In the genomic region with DNA sequence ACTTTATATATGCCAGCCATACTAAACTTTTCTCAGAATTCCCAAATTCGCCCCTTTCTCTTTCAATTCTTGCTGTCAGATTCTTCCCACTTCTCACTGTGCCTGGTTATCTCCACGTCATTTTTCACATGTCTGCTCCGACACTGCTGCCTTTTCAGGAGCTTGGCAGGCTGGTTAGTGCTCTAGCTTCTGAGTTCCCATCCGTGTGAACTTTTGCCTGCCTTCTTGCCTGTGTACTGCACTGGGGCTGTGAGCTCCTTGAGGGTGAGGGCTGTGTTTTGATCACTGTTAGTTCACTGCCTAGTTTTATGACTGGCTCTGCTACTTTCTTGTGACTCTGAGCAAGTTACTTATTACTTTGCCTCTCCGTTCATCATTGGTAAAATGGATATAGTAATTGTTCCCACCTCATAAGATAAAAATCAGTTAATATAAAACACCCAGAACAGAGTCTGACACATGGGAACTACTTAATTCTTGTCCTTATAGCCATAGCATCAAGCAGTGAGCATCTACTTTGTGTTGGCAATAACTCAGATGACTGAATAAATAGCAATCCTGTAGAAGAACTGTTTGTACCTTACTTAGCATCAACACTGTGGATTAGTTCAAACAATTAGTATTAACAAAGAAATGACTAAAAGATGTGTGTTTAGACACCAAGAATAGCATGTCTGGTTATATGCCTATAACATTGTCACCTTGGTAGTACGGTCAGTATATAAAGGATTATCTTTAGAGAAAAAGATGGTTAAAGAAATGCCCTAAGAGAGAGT, we compare ENCODE assay signal across 9 cellular contexts. TPM values are rescaled to one million over a fixed set of nuclear protein-coding genes. Genes with fewer than 3 reads are reported as not detected.
A peak's percentile ranks its signal among the peaks of the same experiment; 100 is the strongest.
DNase-seq lines count a peak whose midpoint lies in the region; ATAC-seq, FAIRE-seq and TF ChIP-seq lines count a peak whose summit lies in the region.
"Had no signal": no experiment of that assay in that cellular context is flagged by ENCODE, and none has a peak within 500 bp of the region (broad histone marks: within the 10 kb centered on the region; RNA-seq: fewer than 3 reads in every experiment).

No MANE protein-coding gene starts in this region.

- no peak overlapping the region for H4K5ac ChIP-seq in IMR-90 (ENCODE audit: low read depth, low read length)

- H3K4me3 ChIP-seq in IMR-90 (ENCODE audit: insufficient read depth, low read depth, low read length) (no peak overlapping the region), adipocyte (ENCODE audit: low read length) (peak overlapping the region; percentile 33), heart left ventricle (no peak overlapping the region), smooth muscle cell (no peak overlapping the region)

- dilution Hi-C loops in IMR-90 (cut with HindIII; ENCODE audit: low sequenced_read_pairs, unreplicated experiment) = no loop called here

- no peak for TF ChIP-seq POLR2A in IMR-90 (IDR thresholded peaks at IDR 0.05; ENCODE audit: low read depth, low read length)
- TF ChIP-seq POLR2A in heart left ventricle (IDR thresholded peaks at IDR 0.05) = no peak
- TF ChIP-seq POLR2A in GM12891 (IDR thresholded peaks at IDR 0.05; ENCODE audit: low read depth, low read length) = no peak

- H3K9ac ChIP-seq in IMR-90 (ENCODE audit: low read depth, low read length) = peak overlapping the region; percentile 1; the same call in 1 of the 2 replicates
- peak overlapping the region; percentile 7 for H3K9ac ChIP-seq in adipocyte (ENCODE audit: low read length)
- no peak overlapping the region for H3K9ac ChIP-seq in smooth muscle cell (ENCODE audit: low read depth)

- no peak for TF ChIP-seq RAD21 in IMR-90 (IDR thresholded peaks at IDR 0.05; ENCODE audit: low read length)

- H3K9me3 ChIP-seq in IMR-90 (ENCODE audit: control insufficient read depth, insufficient read depth, low read length) (no peaks in the 10 kb centered on the region), adipocyte (ENCODE audit: control insufficient read depth, low read length) (no peaks in the 10 kb centered on the region), heart left ventricle (no peaks in the 10 kb centered on the region), smooth muscle cell (replicated peaks; ENCODE audit: low read depth) (no peaks in the 10 kb centered on the region)

- H2BK15ac ChIP-seq in IMR-90 (ENCODE audit: low read depth, low read length) = no peak overlapping the region

- H3K4me1 ChIP-seq in IMR-90 (ENCODE audit: control insufficient read depth, insufficient read depth, low read length) = peaks cover 9% of the 10 kb centered on the region
- peaks cover 51% of the 10 kb centered on the region for H3K4me1 ChIP-seq in adipocyte (ENCODE audit: control insufficient read depth, insufficient read depth, low read length)
- H3K4me1 ChIP-seq in heart left ventricle = peaks cover 3 to 89% (median 63%) of the 10 kb centered on the region in 12 donors
- H3K4me1 ChIP-seq in smooth muscle cell (ENCODE audit: low read depth) = peaks cover 25% of the 10 kb centered on the region

- no peak for TF ChIP-seq CTCF in IMR-90 (conservative IDR thresholded peaks at IDR 0.05; ENCODE audit: low read depth, low read length)
- TF ChIP-seq CTCF in heart left ventricle (IDR thresholded peaks at IDR 0.05) = no peak
- TF ChIP-seq CTCF in smooth muscle cell (IDR thresholded peaks at IDR 0.05; ENCODE audit: borderline replicate concordance, insufficient read depth, poor library complexity, severe bottlenecking) = no peak

- intact Hi-C loops in IMR-90 (cut with micrococcal nuclease) (loop anchor here (1.0 kb wide), 1 partner anchor 28 kb away; no protein-coding TSS in a partner anchor), heart left ventricle (cut with DNase I) (loop anchor here in 1 of 10 donors (10.0 kb wide), 1 partner anchor 135 kb away; a partner anchor contains a TSS)

- peak overlapping the region; percentile 79 for H2AK5ac ChIP-seq in IMR-90 (ENCODE audit: low read depth, low read length)

- peak overlapping the region; percentile 26; the same call in 1 of the 2 replicates for H3K14ac ChIP-seq in IMR-90 (replicated peaks; ENCODE audit: low read depth, low read length)

- H2AFZ ChIP-seq in IMR-90 (replicated peaks; ENCODE audit: low read length, poor library complexity) (no peak overlapping the region), smooth muscle cell (ENCODE audit: low read depth) (no peak overlapping the region)

- H4K8ac ChIP-seq in IMR-90 (ENCODE audit: low read depth in 2 of 2, low read length in 2 of 2) = peak overlapping the region; percentile 8 to 20; a peak in 1 of 4 replicates

- POLR2A ChIA-PET in IMR-90 (lab: Charles Lee; ENCODE audit: unreplicated experiment) = interaction anchor here (0.6 kb wide), 1 partner anchor 39 kb away, joined by 3 read pairs; no protein-coding TSS in a partner anchor

- H3K79me1 ChIP-seq in IMR-90 (ENCODE audit: low read depth in 1 of 2, low read length in 2 of 2) = peaks cover 21 to 54% of the 10 kb centered on the region in 2 experiments

- CTCF ChIA-PET in IMR-90 (lab: Yijun Ruan, JAX) = interaction anchor here (0.6 kb wide), 1 partner anchor 268 kb away, joined by 3 read pairs; no protein-coding TSS in a partner anchor

- ATAC-seq in IMR-90 (ENCODE audit: low read depth) (peak; percentile 21; the same call in 1 of the 2 replicates), heart left ventricle (peak; percentile 49 to 69 (median 54)), HG02588 (IDR thresholded peaks at IDR 0.05; ENCODE audit: unreplicated experiment) (no peak)

- peaks cover 48% of the 10 kb centered on the region; the same call in 1 of the 2 replicates for H4K20me1 ChIP-seq in IMR-90 (ENCODE audit: insufficient read depth, low read length)
- peaks cover 49% of the 10 kb centered on the region for H4K20me1 ChIP-seq in smooth muscle cell (ENCODE audit: low read depth)

- peak overlapping the region; percentile 5 for H3K18ac ChIP-seq in IMR-90 (ENCODE audit: low read depth, low read length)

- H3K27ac ChIP-seq in IMR-90 (ENCODE audit: insufficient read depth, low read length) (peak overlapping the region; percentile 62), heart left ventricle (peak overlapping the region; percentile 17 to 79 (median 66)), smooth muscle cell (ENCODE audit: low read depth) (peak overlapping the region; percentile 87)

- in situ Hi-C loops in IMR-90 (cut with MboI; ENCODE audit: low sequenced_read_pairs) = no loop called here

- 0 out of 2 replicates have a peak overlapping the region, but pooled peaks have one; percentile 2 for H3K56ac ChIP-seq in IMR-90 (ENCODE audit: extremely low read depth, insufficient read depth, low read length)

- no peak overlapping the region for H4K91ac ChIP-seq in IMR-90 (ENCODE audit: insufficient read depth, low read depth, low read length)

- H2BK20ac ChIP-seq in IMR-90 (ENCODE audit: low read depth, low read length) = no peak overlapping the region

- no peaks in the 10 kb centered on the region for H3K27me3 ChIP-seq in IMR-90 (ENCODE audit: control insufficient read depth, insufficient read depth, low read length)
- H3K27me3 ChIP-seq in adipocyte (replicated peaks; ENCODE audit: control insufficient read depth, insufficient read depth, low read length) = no peaks in the 10 kb centered on the region
- no peaks in the 10 kb centered on the region for H3K27me3 ChIP-seq in heart left ventricle
- H3K27me3 ChIP-seq in smooth muscle cell (ENCODE audit: low read depth) = no peaks in the 10 kb centered on the region

- H3F3A ChIP-seq in smooth muscle cell (ENCODE audit: low read depth) = peaks cover 37% of the 10 kb centered on the region

- peak overlapping the region; percentile 23 for H3K4ac ChIP-seq in IMR-90 (ENCODE audit: low read depth, low read length)

- H3K4me2 ChIP-seq in IMR-90 (ENCODE audit: low read depth, low read length) (peak overlapping the region; percentile 60; the same call in 1 of the 2 replicates), smooth muscle cell (peak overlapping the region; percentile 75)

- peak overlapping the region; percentile 70 for H2BK5ac ChIP-seq in IMR-90 (ENCODE audit: low read depth, low read length, poor library complexity, severe bottlenecking)

- peak overlapping the region; percentile 15; the same call in 1 of the 2 replicates for H2BK120ac ChIP-seq in IMR-90 (ENCODE audit: low read depth, low read length)

- no peak for FAIRE-seq in GM12891 (lab: Jason Lieb, UNC)

- BruUV-seq in IMR-90 (replicated peaks; lab: Mats Ljungman, UMichigan) = no TSS peak

- peaks cover 14% of the 10 kb centered on the region; the same call in 1 of the 2 replicates for H3K9me1 ChIP-seq in IMR-90 (ENCODE audit: insufficient read depth, low read length)

- peaks cover 37% of the 10 kb centered on the region for H3K36me3 ChIP-seq in IMR-90 (ENCODE audit: control insufficient read depth, insufficient read depth, low read length)
- H3K36me3 ChIP-seq in adipocyte (ENCODE audit: control insufficient read depth, insufficient read depth, low read length, severe bottlenecking) = peaks cover 79% of the 10 kb centered on the region
- H3K36me3 ChIP-seq in heart left ventricle = peaks cover 0 to 91% (median 81%) of the 10 kb centered on the region in 9 donors
- peaks cover 11% of the 10 kb centered on the region for H3K36me3 ChIP-seq in smooth muscle cell (ENCODE audit: low read depth)

- H2AK9ac ChIP-seq in IMR-90 (replicated peaks; ENCODE audit: low read depth, low read length, poor library complexity) = no peak overlapping the region

- peak overlapping the region; percentile 50 for H3K23ac ChIP-seq in IMR-90 (ENCODE audit: low read depth, low read length)

- H3K79me2 ChIP-seq in smooth muscle cell (ENCODE audit: low read depth) = peaks cover 74% of the 10 kb centered on the region

- DNase-seq in IMR-90 (peak; percentile 35), adipocyte (ENCODE audit: low read depth) (no peak), heart left ventricle (peak in 4 of 5 donors; percentile 34 to 51 (median 43)), smooth muscle cell (lab: John Stamatoyannopoulos, UW; ENCODE audit: unreplicated experiment) (no peak), NCI-H526 (lab: John Stamatoyannopoulos, UW) (no peak), GM12891 (ENCODE audit: insufficient read length, low spot score) (no peak), OCI-M1 (lab: John Stamatoyannopoulos, UW) (no peak)
- DNase-seq: NCI-H1092 treated with DMSO at 0.1 percent for 48 hours had no signal

- WGBS in IMR-90 (ENCODE audit: extremely low coverage in 2 of 2, insufficient read length in 1 of 2), 2 experiments = 77% methylated on average over 3 of the region's 6 CpGs; no CpG with 5 or more reads in 1 of the 2 experiments
- 52 to 59% (median 56%) methylated on average over 6 of the region's 6 CpGs for WGBS in heart left ventricle, 4 donors
- WGBS in smooth muscle cell (ENCODE audit: low lambda C conversion rate) = 14% methylated on average over 6 of the region's 6 CpGs

RNA-seq across cellular contexts. Expression of a gene that starts 5.5 kb away (rescaled TPM):
- total RNA-seq in IMR-90 (2012; rRNA removed) (258 and 330 TPM in 2 replicates), heart left ventricle (100 to 1,000 TPM; 194 to 372 (median 209) TPM), smooth muscle cell (293 and 297 TPM in 2 replicates)
- polyA plus RNA-seq in IMR-90 (2012; rRNA removed) (186 and 189 TPM in 2 replicates), heart left ventricle (100 to 1,000 TPM; 434 to 699 TPM), smooth muscle cell (407 and 440 TPM in 2 replicates)
- polyA plus RNA-seq in IMR-90 (2012; cell fraction: cytosol; rRNA removed) = 142 and 178 TPM in 2 replicates
- polyA plus RNA-seq in IMR-90 (2012; cell fraction: nucleus; rRNA removed; ENCODE audit: low replicate concordance) = 39.1 and 96.8 TPM in 2 replicates
- polyA plus RNA-seq in GM12891 (2012; ENCODE audit: low read depth, missing spikeins) = 133 TPM

RNA-seq across cellular contexts. Expression of a gene that starts 8.8 kb away (rescaled TPM):
- total RNA-seq in IMR-90 (2012; rRNA removed) (1.9 and 2.3 TPM in 2 replicates), heart left ventricle (1 to 10 TPM in 2 of 9 donors, under 1 TPM in 7; 0.59 to 1.9 (median 0.94) TPM), smooth muscle cell (1.8 and 2.1 TPM in 2 replicates)
- polyA plus RNA-seq in IMR-90 (2012; rRNA removed) (1.1 and 1.4 TPM in 2 replicates), heart left ventricle (under 1 TPM; 0.46 to 0.61 TPM), smooth muscle cell (3.7 and 4.9 TPM in 2 replicates)
- polyA plus RNA-seq in IMR-90 (2012; cell fraction: cytosol; rRNA removed) = 1.0 and 3.0 TPM in 2 replicates
- 1.2 and 2.8 TPM in 2 replicates for polyA plus RNA-seq in IMR-90 (2012; cell fraction: nucleus; rRNA removed; ENCODE audit: low replicate concordance)
- 0.73 TPM for polyA plus RNA-seq in GM12891 (2012; ENCODE audit: low read depth, missing spikeins)

RNA-seq across cellular contexts. Expression of a gene that starts 28.0 kb away (rescaled TPM):
- under 0.01 TPM in 1 of 2 replicates, not detected in the other for total RNA-seq in IMR-90 (2012; rRNA removed)
- 0.05 and 0.07 TPM in 2 replicates for polyA plus RNA-seq in IMR-90 (2012; rRNA removed)
- 0.04 TPM in 1 of 2 replicates, not detected in the other for polyA plus RNA-seq in IMR-90 (2012; cell fraction: cytosol; rRNA removed)
- polyA plus RNA-seq in IMR-90 (2012; cell fraction: nucleus; rRNA removed; ENCODE audit: low replicate concordance) = 0.02 TPM in 1 of 2 replicates, not detected in the other
- under 1 TPM in 3 of 9 donors, not detected in 6; 0.19 to 0.84 (median 0.25) TPM for total RNA-seq in heart left ventricle
- under 1 TPM; 0.11 TPM for polyA plus RNA-seq in heart left ventricle
- total RNA-seq in smooth muscle cell = 0.04 and 0.49 TPM in 2 replicates
- 0.50 and 0.63 TPM in 2 replicates for polyA plus RNA-seq in smooth muscle cell
- polyA plus RNA-seq in GM12891 (2012; ENCODE audit: low read depth, missing spikeins) = 0.05 TPM

Comparison
In these comparisons a context has a peak if more than half of its experiments do, and no peak if none do; other contexts are left out.
1. DNase-seq: peak in IMR-90 (single experiment) and heart left ventricle (4 of 5); none in adipocyte (single experiment), smooth muscle cell (single experiment), NCI-H526 (0 of 2), GM12891 (single experiment) and OCI-M1 (single experiment).
2. Peak in every context shown above with its lines, with median percentiles within 50 percentile points of each other: H3K27ac ChIP-seq.